In genomic region chr10:100710151-100710871, GRCh38 we compare ENCODE assay signal across 14 cellular contexts. TPM values are rescaled to one million over a fixed set of nuclear protein-coding genes. Genes with fewer than 3 reads are reported as not detected.
A peak's percentile ranks its signal among the peaks of the same experiment; 100 is the strongest.
DNase-seq lines count a peak whose midpoint lies in the region; ATAC-seq and TF ChIP-seq lines count a peak whose summit lies in the region.
"Had no signal": no experiment of that assay in that cellular context is flagged by ENCODE, and none has a peak within 500 bp of the region (broad histone marks: within the 10 kb centered on the region; RNA-seq: fewer than 3 reads in every experiment).

No MANE protein-coding gene starts in this region.

- peaks cover 13% of the 10 kb centered on the region for H3K4me1 Mint-ChIP-seq in type B pancreatic cell (ENCODE audit: unreplicated experiment)

- peaks cover 95% of the 10 kb centered on the region for H3K27me3 Mint-ChIP-seq in type B pancreatic cell

- no peak overlapping the region for H3K9ac ChIP-seq in adipocyte (ENCODE audit: low read length)

- H3K4me3 Mint-ChIP-seq in type B pancreatic cell: peak overlapping the region; percentile 69
- H3K4me3 Mint-ChIP-seq: B cell had no signal

- intact Hi-C loops in Right ventricle myocardium superior (cut with DNase I): no loop called here

- ATAC-seq in Right ventricle myocardium superior (ENCODE audit: poor library complexity): no peak
- ATAC-seq in GM19463 (IDR thresholded peaks at IDR 0.05; ENCODE audit: unreplicated experiment): no peak
- ATAC-seq: K562 had no signal

- H3K36me3 ChIP-seq in cardiac muscle cell: no peaks in the 10 kb centered on the region
- H3K36me3 ChIP-seq in adipocyte (ENCODE audit: control insufficient read depth, insufficient read depth, low read length, severe bottlenecking): no peaks in the 10 kb centered on the region
- no peaks in the 10 kb centered on the region for H3K36me3 ChIP-seq in tibial nerve

- no peak for TF ChIP-seq EP300 in tibial nerve (IDR thresholded peaks at IDR 0.05)

- in situ Hi-C loops in KBM-7 (cut with MboI; ENCODE audit: low pct_unique_long_range_greater_than_20kb, low sequenced_read_pairs): no loop called here

- no peak overlapping the region for H3K27ac ChIP-seq in cardiac muscle cell
- H3K27ac ChIP-seq in tibial nerve: no peak overlapping the region

- H3K4me1 ChIP-seq in cardiac muscle cell (ENCODE audit: low read depth): no peaks in the 10 kb centered on the region
- no peaks in the 10 kb centered on the region for H3K4me1 ChIP-seq in adipocyte (ENCODE audit: control insufficient read depth, insufficient read depth, low read length)
- peaks cover 0 to 18% (median 0%) of the 10 kb centered on the region in 4 donors for H3K4me1 ChIP-seq in tibial nerve

- H3K27ac Mint-ChIP-seq in type B pancreatic cell: no peak overlapping the region
- H3K27ac Mint-ChIP-seq: B cell had no signal

- TF ChIP-seq CTCF in cardiac muscle cell (IDR thresholded peaks at IDR 0.05; ENCODE audit: low read depth, low read length) (no peak), type B pancreatic cell (conservative IDR thresholded peaks at IDR 0.05) (no peak), tibial nerve (IDR thresholded peaks at IDR 0.05) (no peak)

- DNase-seq in cardiac muscle cell (ENCODE audit: low read depth in 1 of 2, low spot score in 1 of 2) (peak; percentile 7 to 58), Right ventricle myocardium superior (no peak), adipocyte (ENCODE audit: low read depth) (peak; percentile 8), kidney tubule cell (ENCODE audit: low spot score) (peak; percentile 60), type B pancreatic cell (ENCODE audit: extremely low spot score, unreplicated experiment) (no peak), tibial nerve (ENCODE audit: low spot score in 2 of 2) (no peak), KBM-7 (no peak)
- DNase-seq: midbrain, NCI-H774, small intestine had no signal

- TF ChIP-seq POLR2A in tibial nerve (IDR thresholded peaks at IDR 0.05): no peak

- peaks cover 90% of the 10 kb centered on the region for H3K27me3 ChIP-seq in cardiac muscle cell
- peaks cover 68% of the 10 kb centered on the region for H3K27me3 ChIP-seq in adipocyte (replicated peaks; ENCODE audit: control insufficient read depth, insufficient read depth, low read length)
- H3K27me3 ChIP-seq in tibial nerve: peaks cover 0 to 96% of the 10 kb centered on the region in 2 donors

- peaks cover 4% of the 10 kb centered on the region for H3K9me3 Mint-ChIP-seq in type B pancreatic cell

- H3K4me3 ChIP-seq in cardiac muscle cell (peak overlapping the region; percentile 30), adipocyte (ENCODE audit: low read length) (no peak overlapping the region), tibial nerve (peak overlapping the region in 1 of 4 donors; percentile 23)
- H3K4me3 ChIP-seq: K562 had no signal

- no peaks in the 10 kb centered on the region for H3K36me3 Mint-ChIP-seq in type B pancreatic cell

- H3K9me3 ChIP-seq in cardiac muscle cell (ENCODE audit: low read depth) (no peaks in the 10 kb centered on the region), adipocyte (ENCODE audit: control insufficient read depth, low read length) (no peaks in the 10 kb centered on the region), tibial nerve (no peaks in the 10 kb centered on the region)

- WGBS in tibial nerve, 2 donors: 2 to 4% methylated on average over 25 to 40 of the region's 48 CpGs

RNA-seq across cellular contexts. Expression of gene PAX2, which starts 35.1 kb away (rescaled TPM):
- total RNA-seq in cardiac muscle cell (not detected in 2 replicates), Right ventricle myocardium superior (not detected), type B pancreatic cell (ENCODE audit: low replicate concordance) (0.19 and 4.4 TPM in 2 replicates), tibial nerve (not detected)
- not detected in 2 replicates for polyA plus RNA-seq in cardiac muscle cell
- total RNA-seq: B cell; K562; T-helper 1 cell treated with Interleukin-12 subunit alpha and Interleukin-12 subunit beta and Interleukin-4 antibody, amounts not matched to agents 30 ng/mL and 1 ng/mL, for 36 hours had no signal
- polyA plus RNA-seq: K562, small intestine had no signal

Comparison
In these comparisons a context has a peak if more than half of its experiments do, and no peak if none do; other contexts are left out.
1. DNase-seq: peak in cardiac muscle cell (2 of 2), adipocyte (single experiment) and kidney tubule cell (single experiment); none in Right ventricle myocardium superior (single experiment), type B pancreatic cell (single experiment), tibial nerve (0 of 2) and KBM-7 (single experiment).